In genomic region chr2:143399679-143400078, GRCh38 we compare ENCODE assay signal across 22 cellular contexts.
A peak's percentile ranks its signal among the peaks of the same experiment; 100 is the strongest.
DNase-seq lines count a peak whose midpoint lies in the region; ATAC-seq and TF ChIP-seq lines count a peak whose summit lies in the region.
"Had no signal": no experiment of that assay in that cellular context is flagged by ENCODE, and none has a peak within 500 bp of the region (broad histone marks: within the 10 kb centered on the region; RNA-seq: fewer than 3 reads in every experiment).

No MANE protein-coding gene starts in this region.

- no peaks in the 10 kb centered on the region for H3K9me2 ChIP-seq in GM23248 (ENCODE audit: insufficient read depth)

- H3K4me3 ChIP-seq in ACC112 (ENCODE audit: low read depth, low read length) (no peak overlapping the region), GM23248 (no peak overlapping the region), adipocyte (ENCODE audit: low read length) (no peak overlapping the region), osteoblast (ENCODE audit: insufficient read depth, low read length) (no peak overlapping the region)
- H3K4me3 ChIP-seq: coronary artery, sigmoid colon, thoracic aorta had no signal

- H3K4me1 ChIP-seq in ACC112 (ENCODE audit: control insufficient read depth, insufficient read depth, low read length, unreplicated experiment) (peaks cover 15% of the 10 kb centered on the region), GM23248 (ENCODE audit: insufficient read depth) (peaks cover 14% of the 10 kb centered on the region), adipocyte (ENCODE audit: control insufficient read depth, insufficient read depth, low read length) (peaks cover 27% of the 10 kb centered on the region), osteoblast (ENCODE audit: insufficient read depth, low read length) (peaks cover 10% of the 10 kb centered on the region)
- H3K4me1 ChIP-seq: sigmoid colon had no signal

- H3F3A ChIP-seq in GM23248 (ENCODE audit: insufficient read depth) = no peaks in the 10 kb centered on the region

- H3K27ac ChIP-seq in ACC112 (ENCODE audit: low read depth, low read length) (no peak overlapping the region), GM23248 (no peak overlapping the region), osteoblast (ENCODE audit: low read depth, low read length) (no peak overlapping the region)
- H3K27ac ChIP-seq: coronary artery, sigmoid colon, thoracic aorta had no signal

- no peak overlapping the region for H3K9ac ChIP-seq in GM23248
- H3K9ac ChIP-seq in adipocyte (ENCODE audit: low read length) = no peak overlapping the region

- ATAC-seq in HG03280 (IDR thresholded peaks at IDR 0.05; ENCODE audit: unreplicated experiment) (no peak), HG03520 (IDR thresholded peaks at IDR 0.05; ENCODE audit: unreplicated experiment) (no peak)
- ATAC-seq: activated naive CD8-positive, alpha-beta T cell treated with anti-CD3 and anti-CD28 coated beads, Interleukin-2, amount 50 U/mL, for 24 hours; T-cell had no signal

- H3K36me3 ChIP-seq in ACC112 (ENCODE audit: insufficient read depth, low read length) (no peaks in the 10 kb centered on the region), GM23248 (ENCODE audit: low read depth) (no peaks in the 10 kb centered on the region), adipocyte (ENCODE audit: control insufficient read depth, insufficient read depth, low read length, severe bottlenecking) (no peaks in the 10 kb centered on the region), osteoblast (ENCODE audit: insufficient read depth, low read length) (no peaks in the 10 kb centered on the region)
- H3K36me3 ChIP-seq: sigmoid colon, thoracic aorta had no signal

- H3K4me2 ChIP-seq in GM23248 (ENCODE audit: unreplicated experiment) (no peak overlapping the region), osteoblast (ENCODE audit: insufficient read depth, low read length) (no peak overlapping the region)

- peak overlapping the region; percentile 66 for H2AFZ ChIP-seq in ACC112 (ENCODE audit: low read length, unreplicated experiment)
- H2AFZ ChIP-seq in GM23248 = no peak overlapping the region
- H2AFZ ChIP-seq in osteoblast (ENCODE audit: low read length) = no peak overlapping the region

- H3K27me3 ChIP-seq in ACC112 (ENCODE audit: insufficient read depth, low read length) (no peaks in the 10 kb centered on the region), GM23248 (replicated peaks; ENCODE audit: insufficient read depth) (no peaks in the 10 kb centered on the region), adipocyte (replicated peaks; ENCODE audit: control insufficient read depth, insufficient read depth, low read length) (no peaks in the 10 kb centered on the region), osteoblast (ENCODE audit: insufficient read depth, low read length) (no peaks in the 10 kb centered on the region)
- H3K27me3 ChIP-seq: sigmoid colon had no signal

- peak; percentile 32 for DNase-seq in GM23248
- DNase-seq in adipocyte (ENCODE audit: low read depth) = peak; percentile 63
- DNase-seq in iris pigment epithelial cell (ENCODE audit: low read depth) = peak; percentile 9
- no peak for DNase-seq in activated CD4-positive, CD25-positive, alpha-beta regulatory T cell (lab: John Stamatoyannopoulos, UW)
- no peak for DNase-seq in osteoblast (ENCODE audit: insufficient read length, low spot score, missing footprints)
- DNase-seq: activated CD4-positive, alpha-beta T cell treated with anti-CD3 and anti-CD28 coated beads, Interleukin-2, amount 10 ng/mL, durations not matched to agents 24 days and 14 days; activated naive CD8-positive, alpha-beta T cell treated with anti-CD3 and anti-CD28 coated beads, Interleukin-2, amount 50 U/mL, for 24 hours; endodermal cell; KBM-7; MV-4-11; NCI-H2029; NCI-H510A treated with DMSO at 0.1 percent for 48 hours; nephron progenitor cell; posterior cingulate gyrus; SIG-M5; sigmoid colon; T-cell had no signal

- H4K20me1 ChIP-seq in GM23248 (ENCODE audit: insufficient read depth) = no peaks in the 10 kb centered on the region
- H4K20me1 ChIP-seq in osteoblast (ENCODE audit: insufficient read depth, low read length) = no peaks in the 10 kb centered on the region

- H3K9me3 ChIP-seq in GM23248 (ENCODE audit: low read depth) (no peaks in the 10 kb centered on the region), adipocyte (ENCODE audit: control insufficient read depth, low read length) (no peaks in the 10 kb centered on the region), osteoblast (ENCODE audit: low read depth, low read length) (no peaks in the 10 kb centered on the region)
- H3K9me3 ChIP-seq: sigmoid colon, thoracic aorta had no signal

- in situ Hi-C loops in GM23248 (cut with MboI) = no loop called here

- H3K79me2 ChIP-seq in ACC112 (ENCODE audit: control insufficient read depth, insufficient read depth, low read length, unreplicated experiment) (no peaks in the 10 kb centered on the region), GM23248 (ENCODE audit: insufficient read depth) (no peaks in the 10 kb centered on the region), osteoblast (ENCODE audit: insufficient read depth, low read length) (no peaks in the 10 kb centered on the region)

- WGBS in GM23248 (ENCODE audit: low coverage in 1 of 2, low lambda C conversion rate in 2 of 2, missing lambda C conversion rate in 2 of 2), 2 experiments = 49 to 50% methylated on average over 2 of the region's 2 CpGs

- no peak for TF ChIP-seq CTCF in osteoblast (IDR thresholded peaks at IDR 0.05; ENCODE audit: extremely low read depth, low read depth, low read length)

Comparison
In these comparisons a context has a peak if more than half of its experiments do, and no peak if none do; other contexts are left out.
1. DNase-seq: peak in GM23248 (single experiment), adipocyte (single experiment) and iris pigment epithelial cell (single experiment); none in activated CD4-positive, CD25-positive, alpha-beta regulatory T cell (0 of 4) and osteoblast (single experiment).